In the genomic region with DNA sequence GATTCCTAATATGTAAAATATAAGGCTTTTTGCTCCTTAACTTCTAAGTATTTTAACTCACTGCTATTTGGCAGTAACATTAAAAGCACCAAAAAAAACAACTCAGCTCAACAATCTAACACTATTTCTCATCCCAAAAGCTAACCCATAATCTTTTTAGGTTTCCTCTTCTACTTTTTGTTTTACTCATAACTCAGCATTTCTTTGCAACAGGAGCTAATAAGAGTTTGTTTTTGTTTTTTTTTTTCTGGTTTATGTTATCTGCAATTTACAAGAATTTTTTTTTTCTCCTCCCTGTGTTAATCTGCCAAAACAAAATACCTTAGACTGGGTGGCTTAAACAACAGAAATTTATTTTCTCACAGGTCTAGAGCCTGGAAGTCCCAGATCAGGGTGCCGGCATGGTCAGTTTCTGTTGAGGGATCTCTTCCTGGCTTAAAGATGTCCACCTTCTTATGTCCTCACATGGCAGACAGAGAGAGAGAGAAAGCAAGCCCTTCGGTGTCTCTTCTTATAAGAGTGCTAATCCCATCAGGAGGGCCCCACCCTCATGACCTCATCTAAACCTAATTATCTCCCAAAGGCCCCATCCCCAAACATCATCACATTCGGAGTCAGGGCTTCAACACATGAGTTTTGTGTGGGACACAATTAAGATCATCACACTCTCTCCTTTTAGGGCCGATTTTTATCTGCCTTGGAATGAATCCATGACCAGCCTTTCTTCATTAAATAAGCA, we compare ENCODE assay signal across 14 cellular contexts. TPM values are rescaled to one million over a fixed set of nuclear protein-coding genes. Genes with fewer than 3 reads are reported as not detected.
DNase-seq lines count a peak whose midpoint lies in the region; ATAC-seq, FAIRE-seq and TF ChIP-seq lines count a peak whose summit lies in the region.
"Had no signal": no experiment of that assay in that cellular context is flagged by ENCODE, and none has a peak within 500 bp of the region (broad histone marks: within the 10 kb centered on the region; RNA-seq: fewer than 3 reads in every experiment).

No MANE protein-coding gene starts in this region.

- H3K27me3 Mint-ChIP-seq in natural killer cell (ENCODE audit: low read depth in 2 of 2) (no peaks in the 10 kb centered on the region), MCF 10A (ENCODE audit: insufficient read depth, unreplicated experiment) (no peaks in the 10 kb centered on the region), HFFc6 (ENCODE audit: insufficient read depth) (no peaks in the 10 kb centered on the region)
- H3K27me3 Mint-ChIP-seq in natural killer cell treated with Interleukin-12 subunit alpha and Interleukin-12 subunit beta and Interleukin-15 and Interleukin-18, amount 100 ng/mL, for 72 hours: no peaks in the 10 kb centered on the region
- H3K27me3 Mint-ChIP-seq: B cell; CD4-positive, alpha-beta T cell had no signal

- no peak overlapping the region for H3K4me3 Mint-ChIP-seq in natural killer cell
- H3K4me3 Mint-ChIP-seq in natural killer cell treated with Interleukin-12 subunit alpha and Interleukin-12 subunit beta and Interleukin-15 and Interleukin-18, amount 100 ng/mL, for 72 hours: no peak overlapping the region
- H3K4me3 Mint-ChIP-seq in MCF 10A (ENCODE audit: unreplicated experiment): no peak overlapping the region
- H3K4me3 Mint-ChIP-seq in HFFc6: no peak overlapping the region
- H3K4me3 Mint-ChIP-seq: B cell; CD4-positive, alpha-beta T cell had no signal

- no peak for DNase-seq in natural killer cell
- no peak for DNase-seq in natural killer cell treated with Interleukin-12 subunit alpha and Interleukin-12 subunit beta and Interleukin-15 and Interleukin-18, amount 100 ng/mL, for 72 hours (ENCODE audit: low spot score)
- DNase-seq in MCF 10A (ENCODE audit: unreplicated experiment): no peak
- no peak for DNase-seq in endothelial cell of umbilical vein (ENCODE audit: low read depth, low spot score)
- DNase-seq in HFFc6: no peak
- no peak for DNase-seq in medulla oblongata (ENCODE audit: extremely low spot score)
- DNase-seq in tibial nerve (ENCODE audit: low spot score in 2 of 2): no peak
- DNase-seq: C1 segment of cervical spinal cord; CD4-positive, alpha-beta T cell; DND-41; GDM1; HCEC 1CT; IMR-90 had no signal

- dilution Hi-C loops in endothelial cell of umbilical vein (cut with MboI; ENCODE audit: extremely low pct_ligation_motif_present, low sequenced_read_pairs): no loop called here

- H4K20me1 ChIP-seq in endothelial cell of umbilical vein (replicated peaks; ENCODE audit: control insufficient read depth, extremely low read depth, insufficient read depth, low read length): no peaks in the 10 kb centered on the region

- intact Hi-C loops in natural killer cell (cut with micrococcal nuclease) (no loop called here), MCF 10A (cut with micrococcal nuclease) (no loop called here), endothelial cell of umbilical vein (cut with micrococcal nuclease) (no loop called here)

- no peak overlapping the region for H3K9ac ChIP-seq in endothelial cell of umbilical vein (replicated peaks; ENCODE audit: extremely low read depth, insufficient read depth, low read length)

- H3K4me1 Mint-ChIP-seq in natural killer cell: peaks cover 35 to 45% of the 10 kb centered on the region in 2 donors
- H3K4me1 Mint-ChIP-seq in natural killer cell treated with Interleukin-12 subunit alpha and Interleukin-12 subunit beta and Interleukin-15 and Interleukin-18, amount 100 ng/mL, for 72 hours (ENCODE audit: low read depth in 2 of 2): peaks cover 0 to 18% of the 10 kb centered on the region in 2 donors
- peaks cover 7% of the 10 kb centered on the region for H3K4me1 Mint-ChIP-seq in MCF 10A (ENCODE audit: insufficient read depth, unreplicated experiment)
- peaks cover 20% of the 10 kb centered on the region for H3K4me1 Mint-ChIP-seq in HFFc6 (ENCODE audit: low read depth)
- H3K4me1 Mint-ChIP-seq: B cell had no signal

- no peak for TF ChIP-seq EP300 in tibial nerve (IDR thresholded peaks at IDR 0.05)

- H3K4me3 ChIP-seq in endothelial cell of umbilical vein (replicated peaks in 1 of 3; ENCODE audit: insufficient read depth in 1 of 3, low read depth in 1 of 3, low read length in 3 of 3) (no peak overlapping the region), tibial nerve (no peak overlapping the region)

- H3K4me2 ChIP-seq in endothelial cell of umbilical vein (ENCODE audit: insufficient read depth, low read length): no peak overlapping the region

- BruUV-seq in MCF 10A (replicated peaks; lab: Mats Ljungman, UMichigan) (no TSS peak), endothelial cell of umbilical vein (replicated peaks; lab: Mats Ljungman, UMichigan) (no TSS peak)

- WGBS in tibial nerve, 2 donors: 66 to 71% methylated on average over 4 of the region's 4 CpGs

- no peaks in the 10 kb centered on the region for H3K9me3 ChIP-seq in endothelial cell of umbilical vein (replicated peaks; ENCODE audit: control insufficient read depth, insufficient read depth, low read length)
- peaks cover 0 to 6% (median 0%) of the 10 kb centered on the region in 4 donors for H3K9me3 ChIP-seq in tibial nerve

- no peak overlapping the region for H2AFZ ChIP-seq in endothelial cell of umbilical vein (ENCODE audit: low read depth, low read length)

- no peaks in the 10 kb centered on the region for H3K27me3 ChIP-seq in endothelial cell of umbilical vein (ENCODE audit: control insufficient read depth in 2 of 2, insufficient read depth in 2 of 2, low read length in 2 of 2)
- no peaks in the 10 kb centered on the region for H3K27me3 ChIP-seq in tibial nerve

- TF ChIP-seq CTCF in natural killer cell (IDR thresholded peaks at IDR 0.05) (no peak), MCF 10A (IDR thresholded peaks at IDR 0.05; ENCODE audit: unreplicated experiment) (no peak), endothelial cell of umbilical vein (IDR thresholded peaks at IDR 0.05; ENCODE audit: extremely low read depth in 1 of 2, insufficient read depth in 1 of 2, low read depth in 1 of 2, low read length in 2 of 2) (no peak), HFFc6 (IDR thresholded peaks at IDR 0.05) (no peak), tibial nerve (IDR thresholded peaks at IDR 0.05) (no peak)

- H3K27ac ChIP-seq in endothelial cell of umbilical vein (ENCODE audit: insufficient read depth, low read depth, low read length): no peak overlapping the region
- no peak overlapping the region for H3K27ac ChIP-seq in tibial nerve

- peak; percentile 35 for FAIRE-seq in endothelial cell of umbilical vein (lab: Jason Lieb, UNC)

- H3K36me3 ChIP-seq in endothelial cell of umbilical vein (ENCODE audit: control insufficient read depth in 2 of 2, extremely low read depth in 1 of 2, insufficient read depth in 2 of 2, low read length in 2 of 2) (no peaks in the 10 kb centered on the region), tibial nerve (peaks cover 0 to 10% (median 0%) of the 10 kb centered on the region in 3 donors)

- POLR2A ChIA-PET in MCF 10A (lab: Yijun Ruan, JAX): no interaction called here
- POLR2A ChIA-PET in endothelial cell of umbilical vein (lab: Charles Lee): no interaction called here

- H3K36me3 Mint-ChIP-seq in natural killer cell: no peaks in the 10 kb centered on the region
- H3K36me3 Mint-ChIP-seq in natural killer cell treated with Interleukin-12 subunit alpha and Interleukin-12 subunit beta and Interleukin-15 and Interleukin-18, amount 100 ng/mL, for 72 hours: no peaks in the 10 kb centered on the region
- no peaks in the 10 kb centered on the region for H3K36me3 Mint-ChIP-seq in MCF 10A (ENCODE audit: insufficient read depth, unreplicated experiment)
- peaks cover 9% of the 10 kb centered on the region; the same call in 1 of the 2 replicates for H3K36me3 Mint-ChIP-seq in HFFc6 (ENCODE audit: low read depth)

- H3K27ac Mint-ChIP-seq in natural killer cell (peak overlapping the region; percentile 4 to 9), MCF 10A (ENCODE audit: low read depth, unreplicated experiment) (peak overlapping the region; percentile 44), HFFc6 (no peak overlapping the region)
- H3K27ac Mint-ChIP-seq in natural killer cell treated with Interleukin-12 subunit alpha and Interleukin-12 subunit beta and Interleukin-15 and Interleukin-18, amount 100 ng/mL, for 72 hours: no peak overlapping the region
- H3K27ac Mint-ChIP-seq: B cell; CD4-positive, alpha-beta T cell had no signal

- H3K9me1 ChIP-seq in endothelial cell of umbilical vein (replicated peaks; ENCODE audit: control insufficient read depth, extremely low read depth, insufficient read depth, low read length): no peaks in the 10 kb centered on the region

- H3K4me1 ChIP-seq in endothelial cell of umbilical vein (ENCODE audit: control insufficient read depth, extremely low read depth, insufficient read depth, low read length) (no peaks in the 10 kb centered on the region), tibial nerve (peaks cover 0 to 11% (median 2%) of the 10 kb centered on the region in 4 donors)

- no peak for ATAC-seq in natural killer cell
- no peak for ATAC-seq in natural killer cell treated with Interleukin-12 subunit alpha and Interleukin-12 subunit beta and Interleukin-15 and Interleukin-18, amount 100 ng/mL, for 72 hours

- TF ChIP-seq POLR2A in endothelial cell of umbilical vein (IDR thresholded peaks at IDR 0.05; ENCODE audit: low read depth, low read length): no peak
- no peak for TF ChIP-seq POLR2A in tibial nerve (IDR thresholded peaks at IDR 0.05)

- H3K9me3 Mint-ChIP-seq in natural killer cell (no peaks in the 10 kb centered on the region), MCF 10A (ENCODE audit: unreplicated experiment) (no peaks in the 10 kb centered on the region), HFFc6 (no peaks in the 10 kb centered on the region)
- H3K9me3 Mint-ChIP-seq in natural killer cell treated with Interleukin-12 subunit alpha and Interleukin-12 subunit beta and Interleukin-15 and Interleukin-18, amount 100 ng/mL, for 72 hours: no peaks in the 10 kb centered on the region

- CTCF ChIA-PET in MCF 10A (lab: Yijun Ruan, JAX) (interaction anchor here (0.6 to 1.5 kb wide), 4 partner anchors 9 to 1017 kb away, joined by 3 to 6 read pairs (median 3); no protein-coding TSS in a partner anchor), endothelial cell of umbilical vein (lab: Charles Lee) (no interaction called here)

- H3K79me2 ChIP-seq in endothelial cell of umbilical vein (ENCODE audit: control insufficient read depth, insufficient read depth, low read length): no peaks in the 10 kb centered on the region

RNA-seq across cellular contexts. Expression of a gene that starts 31.2 kb away (rescaled TPM):
- total RNA-seq in natural killer cell (10 to 100 TPM; 28.9 to 35.1 (median 33.1) TPM), MCF 10A (2022) (10.1 and 11.3 TPM in 2 replicates), endothelial cell of umbilical vein (24.4 and 27.3 TPM in 2 replicates), tibial nerve (10 to 100 TPM; 13.0 to 52.7 (median 17.1) TPM)
- 10 to 100 TPM; 12.0 to 13.0 TPM for total RNA-seq in natural killer cell treated with Interleukin-12 subunit alpha and Interleukin-12 subunit beta and Interleukin-15 and Interleukin-18, amount 100 ng/mL, for 72 hours
- polyA plus RNA-seq in endothelial cell of umbilical vein: 8.6 and 11.9 TPM in 2 replicates
- 7.4 and 7.8 TPM in 2 replicates for polyA plus RNA-seq in endothelial cell of umbilical vein (2011; cell fraction: cytosol; rRNA removed)
- polyA plus RNA-seq in endothelial cell of umbilical vein (2011; cell fraction: nucleus; rRNA removed): 11.9 and 13.6 TPM in 2 replicates
- polyA plus RNA-seq in endothelial cell of umbilical vein (2012): 9.5 and 13.5 TPM in 2 replicates
- 61.3 and 76.6 TPM in 2 replicates for polyA minus RNA-seq in endothelial cell of umbilical vein
- 3.2 TPM for polyA minus RNA-seq in endothelial cell of umbilical vein (2011; cell fraction: cytosol; rRNA and poly(A)+ RNA removed)
- 94.9 and 130 TPM in 2 replicates for polyA minus RNA-seq in endothelial cell of umbilical vein (2011; cell fraction: nucleus; rRNA and poly(A)+ RNA removed)
- 10 to 100 TPM in 5 of 6 experiments, 1 to 10 TPM in 1; 9.8 to 16.0 (median 13.4) TPM for total RNA-seq in HFFc6 (2021; fragmentation: NEBNext Ultra II Directional; extraction: Animal tissue kit (Norgen Biotek cat#: 25700))

Comparison
In these comparisons a context has a peak if more than half of its experiments do, and no peak if none do; other contexts are left out.
1. H3K27ac Mint-ChIP-seq: peak in natural killer cell (2 of 2) and MCF 10A (single experiment); none in natural killer cell treated with Interleukin-12 subunit alpha and Interleukin-12 subunit beta and Interleukin-15 and Interleukin-18, amount 100 ng/mL, for 72 hours (0 of 2) and HFFc6 (single experiment).